In genomic region chr2:68932392-68932791, GRCh38 we compare ENCODE assay signal across 29 cellular contexts. TPM values are rescaled to one million over a fixed set of nuclear protein-coding genes. Genes with fewer than 3 reads are reported as not detected.
"Had no signal": no experiment of that assay in that cellular context is flagged by ENCODE, and none has a peak within 500 bp of the region (broad histone marks: within the 10 kb centered on the region; RNA-seq: fewer than 3 reads in every experiment).

No MANE protein-coding gene starts in this region.

- DNase-seq: activated CD4-positive, alpha-beta T cell treated with anti-CD3 and anti-CD28 coated beads, Interleukin-2, amount 10 ng/mL, durations not matched to agents 24 days and 14 days; activated CD8-positive, alpha-beta memory T cell treated with anti-CD3 and anti-CD28 coated beads, Interleukin-2, amount 10 ng/mL, durations not matched to agents 7 days and 5 days; activated CD8-positive, alpha-beta T cell treated with anti-CD3 and anti-CD28 coated beads for 36 hours; activated gamma-delta T cell; activated naive CD4-positive, alpha-beta T cell treated with anti-CD3 and anti-CD28 coated beads, Interleukin-2, amount 50 U/mL, for 16 hours; activated naive CD8-positive, alpha-beta T cell treated with anti-CD3 and anti-CD28 coated beads, Interleukin-2, amount 50 U/mL, for 24 hours; activated T-cell treated with anti-CD3 and anti-CD28 coated beads for 4 hours; anterior cingulate cortex; central memory CD4-positive, alpha-beta T cell; effector memory CD4-positive, alpha-beta T cell; hypothalamus; left ventricle myocardium superior; nephron progenitor cell; T-helper 2 cell had no signal

- H3K4me3 Mint-ChIP-seq: activated CD4-positive, alpha-beta T cell treated with anti-CD3 and anti-CD28 coated beads, Interleukin-2, amount 10 ng/mL, durations not matched to agents 24 days and 14 days; activated CD8-positive, alpha-beta memory T cell treated with anti-CD3 and anti-CD28 coated beads, Interleukin-2, amount 10 ng/mL, durations not matched to agents 7 days and 5 days; activated CD8-positive, alpha-beta T cell treated with anti-CD3 and anti-CD28 coated beads for 36 hours; activated naive CD8-positive, alpha-beta T cell treated with anti-CD3 and anti-CD28 coated beads, Interleukin-2, amount 50 U/mL, for 24 hours; activated T-helper 1 cell treated with anti-CD3 and anti-CD28 coated beads, Interleukin-12 subunit alpha, Interleukin-12 subunit beta, Interleukin-2, Interleukin-4 antibody, amounts not matched to agents 30 ng/mL and 10 ng/mL and 1 ng/mL, durations not matched to agents 14 hours and 24 hours and 36 hours; brain; nephron progenitor cell; stimulated activated memory B cell treated with anti-CD40 and anti-IgM and Interleukin-4, amounts not matched to agents 10 μg/mL and 1 μg/mL and 100 μg/mL, for 72 hours had no signal

- H3K36me3 ChIP-seq: gastroesophageal sphincter had no signal

- H3K9me3 ChIP-seq: gastroesophageal sphincter had no signal

- H3K9me3 Mint-ChIP-seq: activated CD4-positive, alpha-beta T cell treated with anti-CD3 and anti-CD28 coated beads, Interleukin-2, amount 10 ng/mL, durations not matched to agents 24 days and 14 days; activated naive CD8-positive, alpha-beta T cell treated with anti-CD3 and anti-CD28 coated beads, Interleukin-2, amount 50 U/mL, for 24 hours; activated T-helper 1 cell treated with anti-CD3 and anti-CD28 coated beads, Interleukin-12 subunit alpha, Interleukin-12 subunit beta, Interleukin-2, Interleukin-4 antibody, amounts not matched to agents 30 ng/mL and 10 ng/mL and 1 ng/mL, durations not matched to agents 14 hours and 24 hours and 36 hours; nephron progenitor cell had no signal

- H3K27ac ChIP-seq: gastroesophageal sphincter, parathyroid adenoma had no signal

- H3K27me3 ChIP-seq: gastroesophageal sphincter had no signal

- H3K4me1 ChIP-seq: parathyroid adenoma had no signal

- H3K36me3 Mint-ChIP-seq: activated CD8-positive, alpha-beta memory T cell treated with anti-CD3 and anti-CD28 coated beads, Interleukin-2, amount 10 ng/mL, durations not matched to agents 7 days and 5 days; brain; stimulated activated memory B cell treated with anti-CD40 and anti-IgM and Interleukin-4, amounts not matched to agents 10 μg/mL and 1 μg/mL and 100 μg/mL, for 72 hours had no signal

- H3K27ac Mint-ChIP-seq: activated CD4-positive, alpha-beta T cell treated with anti-CD3 and anti-CD28 coated beads, Interleukin-2, amount 10 ng/mL, durations not matched to agents 24 days and 14 days; activated CD8-positive, alpha-beta memory T cell treated with anti-CD3 and anti-CD28 coated beads, Interleukin-2, amount 10 ng/mL, durations not matched to agents 7 days and 5 days; activated CD8-positive, alpha-beta T cell treated with anti-CD3 and anti-CD28 coated beads for 36 hours; activated naive CD8-positive, alpha-beta T cell treated with anti-CD3 and anti-CD28 coated beads, Interleukin-2, amount 50 U/mL, for 24 hours; activated T-helper 1 cell treated with anti-CD3 and anti-CD28 coated beads, Interleukin-12 subunit alpha, Interleukin-12 subunit beta, Interleukin-2, Interleukin-4 antibody, amounts not matched to agents 30 ng/mL and 10 ng/mL and 1 ng/mL, durations not matched to agents 14 hours and 24 hours and 36 hours; brain; nephron progenitor cell; stimulated activated memory B cell treated with anti-CD40 and anti-IgM and Interleukin-4, amounts not matched to agents 10 μg/mL and 1 μg/mL and 100 μg/mL, for 72 hours had no signal

- H3K27me3 Mint-ChIP-seq: activated CD8-positive, alpha-beta T cell treated with anti-CD3 and anti-CD28 coated beads for 36 hours; activated naive CD8-positive, alpha-beta T cell treated with anti-CD3 and anti-CD28 coated beads, Interleukin-2, amount 50 U/mL, for 24 hours had no signal

- H3K4me1 Mint-ChIP-seq: activated CD4-positive, alpha-beta T cell treated with anti-CD3 and anti-CD28 coated beads, Interleukin-2, amount 10 ng/mL, durations not matched to agents 24 days and 14 days; activated CD8-positive, alpha-beta memory T cell treated with anti-CD3 and anti-CD28 coated beads, Interleukin-2, amount 10 ng/mL, durations not matched to agents 7 days and 5 days; activated naive CD8-positive, alpha-beta T cell treated with anti-CD3 and anti-CD28 coated beads, Interleukin-2, amount 50 U/mL, for 24 hours; nephron progenitor cell had no signal

- ATAC-seq: activated CD4-positive, CD25-positive, alpha-beta regulatory T cell treated with anti-CD3 and anti-CD28 coated beads, Interleukin-2, amount 50 U/mL, for 24 hours; activated CD8-positive, alpha-beta memory T cell treated with anti-CD3 and anti-CD28 coated beads, Interleukin-2, amount 10 ng/mL, durations not matched to agents 7 days and 5 days; activated CD8-positive, alpha-beta T cell treated with anti-CD3 and anti-CD28 coated beads for 36 hours; activated naive CD8-positive, alpha-beta T cell treated with anti-CD3 and anti-CD28 coated beads, Interleukin-2, amount 50 U/mL, for 24 hours; esophagus mucosa; gastroesophageal sphincter; left ventricle myocardium superior; right cardiac atrium; stimulated activated memory B cell treated with anti-CD40 and anti-IgM and Interleukin-4, amounts not matched to agents 10 μg/mL and 1 μg/mL and 100 μg/mL, for 72 hours had no signal

- H3K4me3 ChIP-seq: gastroesophageal sphincter had no signal

RNA-seq across cellular contexts. Expression of gene GKN2, which starts 20.3 kb away (rescaled TPM):
- total RNA-seq: activated CD4-positive, alpha-beta T cell treated with anti-CD3 and anti-CD28 coated beads, Interleukin-2, amount 10 ng/mL, durations not matched to agents 24 days and 14 days; activated CD8-positive, alpha-beta memory T cell treated with anti-CD3 and anti-CD28 coated beads, Interleukin-2, amount 10 ng/mL, durations not matched to agents 7 days and 5 days; activated CD8-positive, alpha-beta T cell treated with anti-CD3 and anti-CD28 coated beads for 36 hours; activated T-helper 1 cell treated with anti-CD3 and anti-CD28 coated beads, Interleukin-12 subunit alpha, Interleukin-12 subunit beta, Interleukin-2, Interleukin-4 antibody, amounts not matched to agents 30 ng/mL and 10 ng/mL and 1 ng/mL, durations not matched to agents 14 hours and 24 hours and 36 hours; dermis microvascular lymphatic vessel endothelial cell; endothelial cell of umbilical vein; esophagus mucosa; gastroesophageal sphincter; left ventricle myocardium superior; mononuclear cell; myocyte; pulmonary artery endothelial cell; right cardiac atrium; skeletal muscle tissue; ureter had no signal

RNA-seq across cellular contexts. Expression of gene GKN1, which starts 42.0 kb away (rescaled TPM):
- total RNA-seq: activated CD4-positive, alpha-beta T cell treated with anti-CD3 and anti-CD28 coated beads, Interleukin-2, amount 10 ng/mL, durations not matched to agents 24 days and 14 days; activated CD8-positive, alpha-beta memory T cell treated with anti-CD3 and anti-CD28 coated beads, Interleukin-2, amount 10 ng/mL, durations not matched to agents 7 days and 5 days; activated CD8-positive, alpha-beta T cell treated with anti-CD3 and anti-CD28 coated beads for 36 hours; activated T-helper 1 cell treated with anti-CD3 and anti-CD28 coated beads, Interleukin-12 subunit alpha, Interleukin-12 subunit beta, Interleukin-2, Interleukin-4 antibody, amounts not matched to agents 30 ng/mL and 10 ng/mL and 1 ng/mL, durations not matched to agents 14 hours and 24 hours and 36 hours; dermis microvascular lymphatic vessel endothelial cell; endothelial cell of umbilical vein; esophagus mucosa; left ventricle myocardium superior; myocyte; pulmonary artery endothelial cell; right cardiac atrium; skeletal muscle tissue; ureter had no signal
